ENCODE assay signal across 13 cellular contexts in the genomic region with DNA sequence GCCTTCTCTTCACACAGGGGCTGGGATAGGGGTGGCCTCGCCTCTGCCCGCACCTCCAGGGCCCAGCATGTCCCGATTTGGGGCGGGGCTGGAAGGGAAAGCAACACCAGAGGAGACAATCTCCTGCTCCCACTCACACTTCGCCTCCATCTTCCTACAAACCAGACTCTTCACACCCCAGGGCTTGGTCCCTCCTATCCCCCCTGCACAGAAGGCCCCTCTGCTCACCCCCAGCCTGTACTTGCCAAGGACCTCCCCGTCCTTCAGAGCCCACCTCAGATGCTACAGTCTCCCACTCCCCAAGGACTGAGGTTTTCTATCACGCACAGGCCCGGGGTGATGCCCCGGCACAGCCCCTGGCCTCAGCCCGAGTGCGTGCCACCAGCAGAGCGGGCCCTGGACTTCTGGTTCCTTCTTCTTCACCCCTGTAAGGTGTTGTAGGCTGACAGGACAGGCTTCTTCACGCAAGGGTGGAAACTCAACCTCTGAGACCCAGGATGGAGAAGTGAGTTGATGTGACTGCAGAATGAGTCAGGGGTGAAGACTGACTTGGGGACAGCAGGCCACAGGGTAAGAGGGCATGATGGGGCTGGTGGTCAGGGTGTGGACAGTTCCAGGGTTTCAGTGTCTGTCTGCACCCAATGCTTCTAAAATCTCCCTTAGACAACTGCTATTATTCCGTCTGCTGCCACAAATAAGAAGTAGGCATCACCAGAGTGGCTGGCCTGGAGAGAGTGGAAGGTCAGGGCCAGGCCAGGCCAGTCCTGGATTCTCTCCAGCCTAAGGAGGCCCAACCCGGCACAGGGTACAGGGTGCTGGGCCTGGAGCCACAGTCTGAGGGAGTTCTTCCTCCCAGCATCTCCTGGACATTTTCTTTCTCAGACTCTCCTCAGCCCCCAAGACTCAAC. TPM values are rescaled to one million over a fixed set of nuclear protein-coding genes. Genes with fewer than 3 reads are reported as not detected.
DNase-seq lines count a peak whose midpoint lies in the region; ATAC-seq and TF ChIP-seq lines count a peak whose summit lies in the region.
"Had no signal": no experiment of that assay in that cellular context is flagged by ENCODE, and none has a peak within 500 bp of the region (broad histone marks: within the 10 kb centered on the region; RNA-seq: fewer than 3 reads in every experiment).

No MANE protein-coding gene starts in this region.

- no peak overlapping the region for H2BK12ac ChIP-seq in trophoblast cell (ENCODE audit: low read length)

- H4K12ac ChIP-seq in trophoblast cell (ENCODE audit: low read depth, low read length), result no peak overlapping the region

- H4K8ac ChIP-seq in trophoblast cell (ENCODE audit: low read depth, low read length), result no peak overlapping the region

- peaks cover 51% of the 10 kb centered on the region for H3K4me1 ChIP-seq in Loucy (ENCODE audit: insufficient read depth, low read length, poor library complexity, severe bottlenecking)
- H3K4me1 ChIP-seq in trophoblast cell (ENCODE audit: control insufficient read depth in 1 of 2, insufficient read depth in 2 of 2, low read length in 2 of 2), result peaks cover 10 to 21% of the 10 kb centered on the region in 2 experiments

- H2BK120ac ChIP-seq in trophoblast cell (ENCODE audit: insufficient read depth, low read length, poor library complexity), result no peak overlapping the region

- H3K18ac ChIP-seq in trophoblast cell (ENCODE audit: low read length), result peak overlapping the region; percentile 12

- no peak overlapping the region for H2BK5ac ChIP-seq in trophoblast cell (ENCODE audit: low read depth, low read length, poor library complexity)

- DNase-seq in GM10266 (ENCODE audit: extremely low spot score), result peak; percentile 31
- DNase-seq in germinal center (ENCODE audit: low spot score), result peak; percentile 76
- DNase-seq in trophoblast cell, result no peak
- no peak for DNase-seq in DMS53 treated with DMSO at 0.1 percent for 48 hours (lab: John Stamatoyannopoulos, UW; ENCODE audit: unreplicated experiment)
- DNase-seq in globus pallidus (ENCODE audit: low spot score), result no peak
- no peak for DNase-seq in NCI-H82 (lab: John Stamatoyannopoulos, UW)
- DNase-seq: CD4-positive, alpha-beta T cell; heart right ventricle; mesenchymal stem cell; NCI-H1436; SHP77 had no signal

- H3K4me3 ChIP-seq in Loucy (ENCODE audit: low read length, poor library complexity, severe bottlenecking) (no peak overlapping the region), trophoblast cell (ENCODE audit: low read depth, low read length) (no peak overlapping the region)
- H3K4me3 ChIP-seq: heart right ventricle had no signal

- H3K4me2 ChIP-seq in Loucy (ENCODE audit: low read depth, low read length, poor library complexity, severe bottlenecking) (no peak overlapping the region), trophoblast cell (ENCODE audit: low read length) (no peak overlapping the region)

- no peaks in the 10 kb centered on the region for H3F3A ChIP-seq in Loucy (ENCODE audit: low read depth)

- H3K9me2 ChIP-seq in Loucy (replicated peaks; ENCODE audit: low read depth, low read length), result no peaks in the 10 kb centered on the region

- H3K36me3 ChIP-seq in Loucy (ENCODE audit: insufficient read depth, low read length), result no peaks in the 10 kb centered on the region
- peaks cover 0 to 11% of the 10 kb centered on the region in 2 experiments for H3K36me3 ChIP-seq in trophoblast cell (ENCODE audit: control insufficient read depth in 1 of 2, insufficient read depth in 2 of 2, low read length in 2 of 2)

- no peak overlapping the region for H3K14ac ChIP-seq in trophoblast cell (ENCODE audit: low read length)

- WGBS in trophoblast cell (ENCODE audit: extremely low coverage, insufficient coverage, insufficient read length), result no CpG with 5 or more reads among the region's 15 CpGs

- no peak overlapping the region for H2AFZ ChIP-seq in Loucy (ENCODE audit: low read length)
- H2AFZ ChIP-seq in trophoblast cell (ENCODE audit: insufficient read depth, low read length, poor library complexity), result no peak overlapping the region

- H3K9me3 ChIP-seq in Loucy (ENCODE audit: insufficient read depth, low read depth, low read length), result no peaks in the 10 kb centered on the region
- H3K9me3 ChIP-seq in trophoblast cell (ENCODE audit: insufficient read depth, low read depth, low read length), result peaks cover 4% of the 10 kb centered on the region
- H3K9me3 ChIP-seq: heart right ventricle had no signal

- H4K91ac ChIP-seq in trophoblast cell (ENCODE audit: low read depth, low read length), result peak overlapping the region; percentile 21

- H3K4ac ChIP-seq in trophoblast cell (ENCODE audit: low read depth, low read length), result no peak overlapping the region

- H3K9ac ChIP-seq in Loucy (ENCODE audit: low read depth, low read length, poor library complexity, severe bottlenecking), result peak overlapping the region; percentile 37
- no peak overlapping the region for H3K9ac ChIP-seq in trophoblast cell (ENCODE audit: low read length)

- no peak overlapping the region for H3K27ac ChIP-seq in trophoblast cell (ENCODE audit: low read depth, low read length)

- H3K27me3 ChIP-seq in Loucy (ENCODE audit: insufficient read depth, low read length, poor library complexity, severe bottlenecking) (no peaks in the 10 kb centered on the region), trophoblast cell (ENCODE audit: insufficient read depth, low read length) (no peaks in the 10 kb centered on the region)
- H3K27me3 ChIP-seq: heart right ventricle had no signal

- no peak overlapping the region for H2AK5ac ChIP-seq in trophoblast cell (ENCODE audit: low read length)

- H3K23ac ChIP-seq in trophoblast cell (ENCODE audit: low read length), result no peak overlapping the region

- ATAC-seq in GM21717 (IDR thresholded peaks at IDR 0.05; ENCODE audit: unreplicated experiment), result no peak

- no peak for TF ChIP-seq CTCF in GM10266 (IDR thresholded peaks at IDR 0.05; ENCODE audit: control insufficient read depth, insufficient read depth, low read depth, missing control alignments)
- TF ChIP-seq CTCF in Loucy (conservative IDR thresholded peaks at IDR 0.05; ENCODE audit: low read length), result no peak

- H3K79me2 ChIP-seq in Loucy (ENCODE audit: insufficient read depth, low read length) (no peaks in the 10 kb centered on the region), trophoblast cell (ENCODE audit: control insufficient read depth, insufficient read depth, low read length, poor library complexity) (no peaks in the 10 kb centered on the region)

- H3K79me1 ChIP-seq in trophoblast cell (ENCODE audit: low read length), result peaks cover 4% of the 10 kb centered on the region

- H4K20me1 ChIP-seq in Loucy (ENCODE audit: insufficient read depth, low read length, poor library complexity, severe bottlenecking), result no peaks in the 10 kb centered on the region

RNA-seq across cellular contexts. Expression of a gene that starts 2.5 kb away (rescaled TPM):
- 32.1 and 34.1 TPM in 2 replicates for polyA plus RNA-seq in trophoblast cell (2013)

RNA-seq across cellular contexts. Expression of a gene that starts 47.5 kb away (rescaled TPM):
- polyA plus RNA-seq in trophoblast cell (2013), result 31.8 and 32.8 TPM in 2 replicates

Comparison
In these comparisons a context has a peak if more than half of its experiments do, and no peak if none do; other contexts are left out.
1. DNase-seq: peak in GM10266 (single experiment) and germinal center (single experiment); none in trophoblast cell (0 of 2), DMS53 treated with DMSO at 0.1 percent for 48 hours (single experiment), globus pallidus (single experiment) and NCI-H82 (single experiment).